11 cellular contexts compared by ENCODE assay signal in the genomic region with DNA sequence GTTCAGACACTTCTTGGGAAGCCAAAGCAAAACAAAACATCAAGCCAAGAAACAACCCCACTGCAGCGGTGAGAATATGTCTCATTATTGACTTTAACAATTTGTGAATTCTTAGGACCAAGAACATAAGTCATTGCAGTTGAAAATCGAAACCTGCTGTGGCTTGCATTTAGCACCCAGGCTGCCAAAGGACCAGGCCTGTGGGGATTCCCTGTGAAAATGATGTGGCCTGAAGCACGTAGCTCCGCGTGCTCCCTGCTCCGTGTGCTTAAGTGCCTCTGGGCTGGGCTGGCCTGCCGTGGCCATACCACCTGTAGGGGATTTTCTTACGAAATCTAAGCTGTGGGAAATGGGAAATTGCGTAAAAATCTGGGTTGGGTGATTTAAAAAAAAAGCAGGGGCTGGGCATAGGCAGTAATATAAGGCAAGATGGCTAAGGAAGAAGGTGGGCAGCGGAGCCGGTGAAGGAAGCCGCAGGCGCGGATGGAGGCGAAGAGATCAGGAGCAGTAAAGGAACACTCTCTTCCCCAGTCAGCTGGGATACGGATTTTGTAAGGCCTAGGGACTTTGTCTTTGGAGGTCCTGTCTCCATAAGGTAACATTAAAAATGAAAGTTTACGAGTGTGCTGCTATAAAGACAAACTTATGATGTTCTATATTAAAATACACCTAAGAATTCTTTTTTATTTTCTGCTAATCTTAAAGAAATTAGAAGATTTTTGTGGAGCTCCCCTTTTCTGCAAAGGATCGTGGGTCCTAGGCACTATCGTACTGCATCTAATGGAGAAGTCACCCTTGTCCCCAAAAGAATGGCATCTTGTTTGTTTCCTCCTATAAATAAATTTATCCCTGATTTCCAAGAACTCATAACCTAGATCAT.
DNase-seq lines count a peak whose midpoint lies in the region; ATAC-seq lines count a peak whose summit lies in the region.
"Had no signal": no experiment of that assay in that cellular context is flagged by ENCODE, and none has a peak within 500 bp of the region (broad histone marks: within the 10 kb centered on the region; RNA-seq: fewer than 3 reads in every experiment).

No MANE protein-coding gene starts in this region.

- no peaks in the 10 kb centered on the region for H3K4me1 Mint-ChIP-seq in CD8-positive, alpha-beta memory T cell

- H3K9me3 Mint-ChIP-seq in CD8-positive, alpha-beta memory T cell = no peaks in the 10 kb centered on the region

- H3K27me3 Mint-ChIP-seq in CD8-positive, alpha-beta memory T cell = peaks cover 1 to 4% of the 10 kb centered on the region in 2 donors

- no peak overlapping the region for H3K27ac ChIP-seq in CD8-positive, alpha-beta memory T cell (ENCODE audit: low read depth, low read length)
- H3K27ac ChIP-seq: stomach had no signal

- CTCF ChIA-PET in CD8-positive, alpha-beta memory T cell (lab: Charles Lee) = no interaction called here

- no peaks in the 10 kb centered on the region for H3K9me3 ChIP-seq in CD8-positive, alpha-beta memory T cell (ENCODE audit: low read length)
- H3K9me3 ChIP-seq: stomach had no signal

- H3K36me3 Mint-ChIP-seq in CD8-positive, alpha-beta memory T cell = no peaks in the 10 kb centered on the region

- no peak overlapping the region for H3K27ac Mint-ChIP-seq in CD8-positive, alpha-beta memory T cell

- intact Hi-C loops in sciatic nerve (cut with DNase I) (no loop called here), posterior vena cava (cut with DNase I) (no loop called here), head of caudate nucleus (cut with DNase I) (no loop called here)

- DNase-seq in sciatic nerve (ENCODE audit: low spot score) (no peak), posterior vena cava (ENCODE audit: low spot score) (no peak), head of caudate nucleus (no peak)
- no peak for DNase-seq in CD8-positive, alpha-beta memory T cell
- DNase-seq: activated T-cell treated with anti-CD3 and anti-CD28 coated beads, Interleukin-2, amount 50 U/mL, for 1 hour; effector CD4-positive, alpha-beta T cell; left ventricle myocardium superior; stomach had no signal

- no peaks in the 10 kb centered on the region for H3K36me3 ChIP-seq in CD8-positive, alpha-beta memory T cell (ENCODE audit: insufficient read depth, low read length)
- H3K36me3 ChIP-seq: stomach had no signal

- POLR2A ChIA-PET in CD8-positive, alpha-beta memory T cell (lab: Charles Lee) = no interaction called here

- H3K27me3 ChIP-seq in CD8-positive, alpha-beta memory T cell (ENCODE audit: insufficient read depth, low read length, poor library complexity, severe bottlenecking) = no peaks in the 10 kb centered on the region
- H3K27me3 ChIP-seq: stomach had no signal

- H3K4me1 ChIP-seq in CD8-positive, alpha-beta memory T cell (ENCODE audit: insufficient read depth, low read length) = no peaks in the 10 kb centered on the region

- H3K4me3 ChIP-seq in CD8-positive, alpha-beta memory T cell (ENCODE audit: low read length) = no peak overlapping the region
- H3K4me3 ChIP-seq: stomach had no signal

- no peak overlapping the region for H3K4me3 Mint-ChIP-seq in CD8-positive, alpha-beta memory T cell

- ATAC-seq in GM19043 (IDR thresholded peaks at IDR 0.05; ENCODE audit: low read depth, unreplicated experiment) (peak; percentile 70), HG02571 (IDR thresholded peaks at IDR 0.05; ENCODE audit: unreplicated experiment) (peak; percentile 81), HG03565 (IDR thresholded peaks at IDR 0.05; ENCODE audit: unreplicated experiment) (peak; percentile 63), sciatic nerve (peak; percentile 50)
- ATAC-seq: left ventricle myocardium superior had no signal
